In genomic region chr5:78648359-78649219, GRCh38 we compare ENCODE assay signal across 1 cellular context.
TF ChIP-seq lines count a peak whose summit lies in the region.

LHFPL2 (minus strand) TSS chr5:78648772; CDS start chr5:78510213, 138,559 bp downstream.

TF ChIP-seq in endothelial cell of umbilical vein, 7 proteins besides CTCF, POLR2A, EP300 and RAD21:
- TF ChIP-seq JUN (IDR thresholded peaks at IDR 0.05; ENCODE audit: borderline replicate concordance, insufficient read depth, insufficient read length, low read depth) (no peak), POLR2AphosphoS5 (IDR thresholded peaks at IDR 0.05; ENCODE audit: insufficient read depth, low read depth, low read length) (peak; percentile 11), GATA2 (IDR thresholded peaks at IDR 0.05; ENCODE audit: insufficient read depth, insufficient read length, low read depth, low read length) (no peak)
